18 cellular contexts compared by ENCODE assay signal in genomic region chr22:36009085-36009484, GRCh38. TPM values are rescaled to one million over a fixed set of nuclear protein-coding genes. Genes with fewer than 3 reads are reported as not detected.
DNase-seq lines count a peak whose midpoint lies in the region; ATAC-seq and TF ChIP-seq lines count a peak whose summit lies in the region.
"Had no signal": no experiment of that assay in that cellular context is flagged by ENCODE, and none has a peak within 500 bp of the region (broad histone marks: within the 10 kb centered on the region; RNA-seq: fewer than 3 reads in every experiment).

No MANE protein-coding gene starts in this region.

- no peak for TF ChIP-seq CTCF in right atrium auricular region (IDR thresholded peaks at IDR 0.05)
- TF ChIP-seq CTCF in SK-N-SH (IDR thresholded peaks at IDR 0.05) = no peak
- no peak for TF ChIP-seq CTCF in fibroblast of the aortic adventitia (IDR thresholded peaks at IDR 0.05; ENCODE audit: insufficient read depth, low read length)

- H3K4me3 ChIP-seq in right atrium auricular region (no peak overlapping the region), SK-N-SH (ENCODE audit: low read depth in 2 of 2, low read length in 1 of 2) (no peak overlapping the region), fibroblast of the aortic adventitia (ENCODE audit: low read depth, low read length) (no peak overlapping the region)
- H3K4me3 ChIP-seq: PC-9 had no signal

- H3K4me1 ChIP-seq in right atrium auricular region = peaks cover 0 to 23% of the 10 kb centered on the region in 2 donors
- peaks cover 40 to 41% of the 10 kb centered on the region in 2 experiments for H3K4me1 ChIP-seq in SK-N-SH (ENCODE audit: control insufficient read depth in 1 of 2, insufficient read depth in 2 of 2, low read depth in 1 of 2, low read length in 1 of 2)
- H3K4me1 ChIP-seq: Caco-2 had no signal

- H3K4me2 ChIP-seq in SK-N-SH = peak overlapping the region; percentile 47; the same call in 1 of the 2 replicates
- H3K4me2 ChIP-seq: PC-9 had no signal

- H4K20me1 ChIP-seq in SK-N-SH (ENCODE audit: insufficient read depth) = peaks cover 56% of the 10 kb centered on the region

- ATAC-seq in Right ventricle myocardium inferior = peak; percentile 5

- H3K79me2 ChIP-seq in SK-N-SH (ENCODE audit: insufficient read depth) = peaks cover 100% of the 10 kb centered on the region

- TF ChIP-seq EP300 in SK-N-SH (IDR thresholded peaks at IDR 0.05; ENCODE audit: borderline replicate concordance in 1 of 2, low read depth in 1 of 2, low read length in 1 of 2) = no peak

- 47% methylated on average over 3 of the region's 3 CpGs for WGBS in SK-N-SH (ENCODE audit: low lambda C conversion rate)

- H3K9me3 ChIP-seq in right atrium auricular region (no peaks in the 10 kb centered on the region), SK-N-SH (no peaks in the 10 kb centered on the region)
- H3K9me3 ChIP-seq: Caco-2 had no signal

- no peaks in the 10 kb centered on the region for H3K9me2 ChIP-seq in SK-N-SH

- no peaks in the 10 kb centered on the region for H3K36me3 ChIP-seq in right atrium auricular region
- H3K36me3 ChIP-seq in SK-N-SH (replicated peaks in 1 of 2; ENCODE audit: control insufficient read depth in 1 of 2, insufficient read depth in 2 of 2, low read length in 1 of 2) = no peaks in the 10 kb centered on the region

- H3K27ac ChIP-seq in right atrium auricular region = no peak overlapping the region
- peak overlapping the region; percentile 72 to 96 for H3K27ac ChIP-seq in SK-N-SH (ENCODE audit: low read depth in 2 of 2, low read length in 1 of 2)
- H3K27ac ChIP-seq: PC-9 had no signal

- H3K27me3 ChIP-seq in right atrium auricular region = no peaks in the 10 kb centered on the region
- H3K27me3 ChIP-seq in SK-N-SH (ENCODE audit: insufficient read depth) = no peaks in the 10 kb centered on the region

- intact Hi-C loops in Right ventricle myocardium inferior (cut with DNase I) = no loop called here

- no peak overlapping the region for H3K9ac ChIP-seq in SK-N-SH

- POLR2A ChIA-PET in SK-N-SH (lab: Yijun Ruan, JAX) = no interaction called here

- no peak for TF ChIP-seq RAD21 in SK-N-SH (IDR thresholded peaks at IDR 0.05; ENCODE audit: low read length)

- CTCF ChIA-PET in SK-N-SH (lab: Yijun Ruan, JAX) = interaction anchor here (0.7 to 1.6 kb wide), 4 partner anchors 13 to 499 kb away, joined by 3 to 5 read pairs (median 4); no protein-coding TSS in a partner anchor

- peaks cover 5% of the 10 kb centered on the region for H3F3A ChIP-seq in SK-N-SH (replicated peaks; ENCODE audit: insufficient read depth)

- no peak for DNase-seq in Right ventricle myocardium inferior (ENCODE audit: missing footprints)
- DNase-seq in right atrium auricular region (ENCODE audit: low spot score) = no peak
- DNase-seq in SK-N-SH = no peak
- DNase-seq in fibroblast of the aortic adventitia (ENCODE audit: low read depth) = peak; percentile 67
- DNase-seq in stromal cell of bone marrow (ENCODE audit: low read depth) = peak; percentile 27
- no peak for DNase-seq in D341Med (ENCODE audit: low spot score)
- DNase-seq in activated CD8-positive, alpha-beta memory T cell treated with anti-CD3 and anti-CD28 coated beads, Interleukin-2, amount 50 U/mL, for 48 hours = no peak
- no peak for DNase-seq in effector CD4-positive, alpha-beta T cell
- DNase-seq: activated naive CD4-positive, alpha-beta T cell treated with anti-CD3 and anti-CD28 coated beads, Interleukin-2, amount 50 U/mL, for 16 hours; Caco-2; central memory CD4-positive, alpha-beta T cell; H9; hippocampal formation; KBM-7; NCI-H1417 treated with DMSO at 0.1 percent for 48 hours; NCI-H510A; PC-9; stimulated activated CD4-positive, alpha-beta T cell treated with anti-CD3 and anti-CD28 coated beads, Interleukin-4, amount 100 ng/mL, for 1 hour had no signal

- H2AFZ ChIP-seq in SK-N-SH (ENCODE audit: low read depth) = no peak overlapping the region
- H2AFZ ChIP-seq: PC-9 had no signal

TF ChIP-seq in SK-N-SH, 30 proteins besides CTCF, POLR2A, EP300 and RAD21:
- TF ChIP-seq RCOR1 (IDR thresholded peaks at IDR 0.05; ENCODE audit: low read length) (peak; percentile 32; the same call in 1 of the 2 replicates), FOSL2 (IDR thresholded peaks at IDR 0.05; ENCODE audit: borderline replicate concordance, low read depth) (peak; percentile 12; the same call in 1 of the 2 replicates), USF1 (IDR thresholded peaks at IDR 0.05; ENCODE audit: borderline replicate concordance, low read depth) (no peak)
TF ChIP-seq in SK-N-SH: peak in this region for 2.

RNA-seq across cellular contexts. Expression of gene RBFOX2, which starts 19.5 kb away (rescaled TPM):
- 84.4 TPM for total RNA-seq in Right ventricle myocardium inferior
- total RNA-seq in right atrium auricular region = 10 to 100 TPM; 81.8 to 86.0 TPM
- polyA plus RNA-seq in SK-N-SH (2012; rRNA removed) = 115 and 151 TPM in 2 replicates
- 92.8 and 114 TPM in 2 replicates for polyA plus RNA-seq in SK-N-SH (2012; cell fraction: cytosol; rRNA removed)
- polyA plus RNA-seq in SK-N-SH (2012; cell fraction: nucleus; rRNA removed) = 125 and 168 TPM in 2 replicates
- total RNA-seq in fibroblast of the aortic adventitia (ENCODE audit: low replicate concordance) = 85.8 and 187 TPM in 2 replicates

Comparison
In these comparisons a context has a peak if more than half of its experiments do, and no peak if none do; other contexts are left out.
1. DNase-seq: peak in fibroblast of the aortic adventitia (single experiment) and stromal cell of bone marrow (single experiment); none in Right ventricle myocardium inferior (single experiment), right atrium auricular region (single experiment), SK-N-SH (single experiment), D341Med (single experiment), activated CD8-positive, alpha-beta memory T cell treated with anti-CD3 and anti-CD28 coated beads, Interleukin-2, amount 50 U/mL, for 48 hours (single experiment) and effector CD4-positive, alpha-beta T cell (single experiment).
2. H3K27ac ChIP-seq: peak in SK-N-SH (2 of 2); none in right atrium auricular region (0 of 2).